Comparison of ENCODE assay signal across 2 cellular contexts in genomic region chr5:88824892-88825781, GRCh38.
TF ChIP-seq lines count a peak whose summit lies in the region.

No MANE protein-coding gene starts in this region.

TF ChIP-seq in IMR-90, 13 proteins besides CTCF, POLR2A, EP300 and RAD21 (continued from another document):
- TF ChIP-seq CEBPB (IDR thresholded peaks at IDR 0.05; ENCODE audit: low read depth, low read length) (no peak), MAZ (IDR thresholded peaks at IDR 0.05; ENCODE audit: borderline replicate concordance, low read depth, low read length) (no peak), FOS (IDR thresholded peaks at IDR 0.05; ENCODE audit: low read depth, low read length) (no peak), SMC3 (IDR thresholded peaks at IDR 0.05; ENCODE audit: low read depth, low read length) (no peak), RCOR1 (IDR thresholded peaks at IDR 0.05; ENCODE audit: insufficient replicate concordance, low read length) (no peak), MXI1 (IDR thresholded peaks at IDR 0.05; ENCODE audit: borderline replicate concordance, low read depth, low read length) (no peak), BHLHE40 (IDR thresholded peaks at IDR 0.05; ENCODE audit: low read depth, low read length) (no peak), MAFK (IDR thresholded peaks at IDR 0.05; ENCODE audit: low read depth, low read length) (no peak), RFX5 (IDR thresholded peaks at IDR 0.05; ENCODE audit: low read depth, low read length) (no peak), NFE2L2 (IDR thresholded peaks at IDR 0.05; ENCODE audit: low read depth, low read length) (no peak)
- TF ChIP-seq, protein P1, sequence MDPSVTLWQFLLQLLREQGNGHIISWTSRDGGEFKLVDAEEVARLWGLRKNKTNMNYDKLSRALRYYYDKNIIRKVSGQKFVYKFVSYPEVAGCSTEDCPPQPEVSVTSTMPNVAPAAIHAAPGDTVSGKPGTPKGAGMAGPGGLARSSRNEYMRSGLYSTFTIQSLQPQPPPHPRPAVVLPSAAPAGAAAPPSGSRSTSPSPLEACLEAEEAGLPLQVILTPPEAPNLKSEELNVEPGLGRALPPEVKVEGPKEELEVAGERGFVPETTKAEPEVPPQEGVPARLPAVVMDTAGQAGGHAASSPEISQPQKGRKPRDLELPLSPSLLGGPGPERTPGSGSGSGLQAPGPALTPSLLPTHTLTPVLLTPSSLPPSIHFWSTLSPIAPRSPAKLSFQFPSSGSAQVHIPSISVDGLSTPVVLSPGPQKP (IDR thresholded peaks at IDR 0.05; ENCODE audit: borderline replicate concordance, low read depth, low read length) = no peak
TF ChIP-seq in IMR-90: peak in this region for 0.

TF ChIP-seq in HEK293T, 16 proteins besides CTCF, POLR2A, EP300 and RAD21 (continued from another document):
- TF ChIP-seq PKNOX1 (IDR thresholded peaks at IDR 0.05) = no peak
- TF ChIP-seq FOXM1 (IDR thresholded peaks at IDR 0.05; ENCODE audit: borderline replicate concordance) = no peak
- TF ChIP-seq SUZ12 (IDR thresholded peaks at IDR 0.05) = no peak
